ENCODE assay signal across 8 cellular contexts in the genomic region with DNA sequence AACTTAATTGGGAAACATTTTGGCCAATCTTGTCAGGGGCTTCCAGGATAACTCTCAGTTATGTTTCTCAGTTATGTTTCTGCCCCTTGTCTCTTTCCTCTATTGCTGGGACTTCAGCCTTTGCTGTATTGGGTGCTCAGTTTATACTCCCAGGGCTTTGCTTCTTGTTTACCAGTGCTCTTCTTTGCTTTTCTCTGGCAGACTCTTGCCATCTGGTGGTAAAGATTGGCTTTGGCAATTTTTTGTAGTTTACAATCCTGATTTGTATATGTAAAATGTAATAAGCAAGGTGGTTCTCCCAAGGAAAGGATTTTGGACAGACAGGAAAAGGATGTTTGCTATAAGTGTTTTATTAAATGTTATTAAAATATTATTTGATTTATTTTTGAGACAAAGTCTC. TPM values are rescaled to one million over a fixed set of nuclear protein-coding genes. Genes with fewer than 3 reads are reported as not detected.
DNase-seq lines count a peak whose midpoint lies in the region; ATAC-seq and TF ChIP-seq lines count a peak whose summit lies in the region.

No MANE protein-coding gene starts in this region.

- H3K9me3 ChIP-seq in CD4-positive, CD25-positive, alpha-beta regulatory T cell (ENCODE audit: control insufficient read depth in 2 of 2, low read length in 2 of 2), result no peaks in the 10 kb centered on the region
- H3K9me3 ChIP-seq in H9 (ENCODE audit: control insufficient read depth, low read depth, low read length), result no peaks in the 10 kb centered on the region
- H3K9me3 ChIP-seq in mucosa of descending colon, result no peaks in the 10 kb centered on the region

- H3K56ac ChIP-seq in H9 (ENCODE audit: insufficient read length, low read depth, low read length), result no peak overlapping the region

- H2BK120ac ChIP-seq in H9 (ENCODE audit: low read depth, low read length, poor library complexity, severe bottlenecking), result no peak overlapping the region

- H3K4ac ChIP-seq in H9 (ENCODE audit: low read depth, low read length), result no peak overlapping the region

- no peak overlapping the region for H3K27ac ChIP-seq in CD4-positive, CD25-positive, alpha-beta regulatory T cell (ENCODE audit: insufficient read depth, low read length, poor library complexity, severe bottlenecking)
- no peak overlapping the region for H3K27ac ChIP-seq in H9 (ENCODE audit: insufficient read length, low read depth, low read length)

- no peak overlapping the region for H2BK20ac ChIP-seq in H9 (ENCODE audit: low read depth, low read length, poor library complexity, severe bottlenecking)

- H3K4me2 ChIP-seq in H9 (ENCODE audit: insufficient read depth, insufficient read length, low read length), result no peak overlapping the region

- H3K9me3 Mint-ChIP-seq in CD4-positive, CD25-positive, alpha-beta regulatory T cell, result no peaks in the 10 kb centered on the region
- no peaks in the 10 kb centered on the region; a peak in 1 of 5 replicates for H3K9me3 Mint-ChIP-seq in H9
- H3K9me3 Mint-ChIP-seq in chondrocyte (ENCODE audit: low read depth), result no peaks in the 10 kb centered on the region

- H3K27me3 Mint-ChIP-seq in CD4-positive, CD25-positive, alpha-beta regulatory T cell, result no peaks in the 10 kb centered on the region
- H3K27me3 Mint-ChIP-seq in H9 (ENCODE audit: low read depth), result no peaks in the 10 kb centered on the region
- no peaks in the 10 kb centered on the region for H3K27me3 Mint-ChIP-seq in chondrocyte (ENCODE audit: low read depth)

- no peak overlapping the region for H3K4me3 ChIP-seq in CD4-positive, CD25-positive, alpha-beta regulatory T cell (ENCODE audit: low read depth, low read length)
- H3K4me3 ChIP-seq in mucosa of descending colon, result no peak overlapping the region

- no peaks in the 10 kb centered on the region for H3K79me1 ChIP-seq in H9 (ENCODE audit: insufficient read depth, low read depth, low read length, poor library complexity, severe bottlenecking)

- no peak overlapping the region for H2BK15ac ChIP-seq in H9 (ENCODE audit: low read depth, low read length)

- H2BK12ac ChIP-seq in H9 (ENCODE audit: insufficient read length, low read depth, low read length), result no peak overlapping the region

- H3K18ac ChIP-seq in H9 (ENCODE audit: insufficient read length, low read depth, low read length), result no peak overlapping the region

- H3K4me3 Mint-ChIP-seq in CD4-positive, CD25-positive, alpha-beta regulatory T cell, result no peak overlapping the region
- no peak overlapping the region for H3K4me3 Mint-ChIP-seq in H9
- no peak overlapping the region for H3K4me3 Mint-ChIP-seq in chondrocyte (ENCODE audit: unreplicated experiment)

- no peak overlapping the region for H3T11ph ChIP-seq in H9 (ENCODE audit: low read length)

- no peak overlapping the region for H4K5ac ChIP-seq in H9 (ENCODE audit: insufficient read length, low read depth, low read length)

- no peak overlapping the region for H2AK5ac ChIP-seq in H9 (ENCODE audit: insufficient read length, low read length)

- no peak overlapping the region for H3K27ac Mint-ChIP-seq in CD4-positive, CD25-positive, alpha-beta regulatory T cell
- H3K27ac Mint-ChIP-seq in H9, result no peak overlapping the region; a peak in 1 of 7 replicates
- H3K27ac Mint-ChIP-seq in chondrocyte (ENCODE audit: unreplicated experiment), result no peak overlapping the region

- no peaks in the 10 kb centered on the region for H3K23me2 ChIP-seq in H9 (ENCODE audit: insufficient read length, low read depth, low read length, poor library complexity, severe bottlenecking)

- no peaks in the 10 kb centered on the region for H4K20me1 ChIP-seq in H9 (ENCODE audit: control insufficient read depth, insufficient read depth, insufficient read length)

- H4K91ac ChIP-seq in H9 (ENCODE audit: insufficient read length, low read depth, low read length), result no peak overlapping the region

- no peak overlapping the region for H3K9ac ChIP-seq in H9 (ENCODE audit: extremely low read depth, insufficient read length, low read length)

- TF ChIP-seq CTCF in H9 (conservative IDR thresholded peaks at IDR 0.05) (peak; percentile 69), chondrocyte (IDR thresholded peaks at IDR 0.05) (peak; percentile 82), mucosa of descending colon (IDR thresholded peaks at IDR 0.05) (no peak)

- intact Hi-C loops in mucosa of descending colon (cut with DNase I, micrococcal nuclease), result loop anchor here in 1 of 2 donors (10.0 kb wide), 1 partner anchor 150 kb away; no protein-coding TSS in a partner anchor

- no peak overlapping the region for H3K23ac ChIP-seq in H9 (ENCODE audit: insufficient read length, low read depth, low read length)

- no peak overlapping the region for H4K8ac ChIP-seq in H9 (replicated peaks; ENCODE audit: insufficient read length, low read depth, low read length)

- no peak overlapping the region for H2BK5ac ChIP-seq in H9 (ENCODE audit: insufficient read length, low read length)

- peaks cover 4% of the 10 kb centered on the region for H3K36me3 ChIP-seq in CD4-positive, CD25-positive, alpha-beta regulatory T cell (ENCODE audit: control insufficient read depth, insufficient read depth, low read length)
- no peaks in the 10 kb centered on the region for H3K36me3 ChIP-seq in mucosa of descending colon (ENCODE audit: low read depth)

- DNase-seq in CD4-positive, CD25-positive, alpha-beta regulatory T cell, result peak in 2 of 3 donors; percentile 17 to 49
- DNase-seq in H9 (no peak), NCI-H748 treated with DMSO at 0.1 percent for 48 hours (lab: John Stamatoyannopoulos, UW) (peak; percentile 18), chondrocyte (ENCODE audit: low spot score) (no peak), mucosa of descending colon (peak in 1 of 3 donors; percentile 35)
- DNase-seq in activated naive CD4-positive, alpha-beta T cell treated with anti-CD3 and anti-CD28 coated beads, Interleukin-2, amount 50 U/mL, for 16 hours, result no peak

- no peak overlapping the region for H3K14ac ChIP-seq in H9 (ENCODE audit: insufficient read depth, low read length)

- no peak overlapping the region for H2AFZ ChIP-seq in H9 (ENCODE audit: low read length)

- no peaks in the 10 kb centered on the region for H3K79me2 ChIP-seq in H9 (ENCODE audit: insufficient read depth, low read length)

- H3K36me3 Mint-ChIP-seq in CD4-positive, CD25-positive, alpha-beta regulatory T cell, result peaks cover 31% of the 10 kb centered on the region
- peaks cover 6 to 29% (median 25%) of the 10 kb centered on the region in 3 experiments; a peak in 6 of 7 replicates for H3K36me3 Mint-ChIP-seq in H9 (ENCODE audit: insufficient read depth in 1 of 3, low read depth in 3 of 3)
- H3K36me3 Mint-ChIP-seq in chondrocyte (ENCODE audit: low read depth), result peaks cover 12% of the 10 kb centered on the region

- H3K4me1 ChIP-seq in CD4-positive, CD25-positive, alpha-beta regulatory T cell (ENCODE audit: control insufficient read depth, insufficient read depth, low read length, poor library complexity, severe bottlenecking), result no peaks in the 10 kb centered on the region
- H3K4me1 ChIP-seq in H9 (ENCODE audit: insufficient read depth, low read length) (no peaks in the 10 kb centered on the region), mucosa of descending colon (ENCODE audit: low read depth) (no peaks in the 10 kb centered on the region)

- no peak for ATAC-seq in CD4-positive, CD25-positive, alpha-beta regulatory T cell (ENCODE audit: low read depth in 2 of 2)
- ATAC-seq in mucosa of descending colon (peak; percentile 34), HG03442 (IDR thresholded peaks at IDR 0.05; ENCODE audit: unreplicated experiment) (no peak), HG03432 (IDR thresholded peaks at IDR 0.05; ENCODE audit: unreplicated experiment) (no peak)

- peaks cover 0 to 5% (median 1%) of the 10 kb centered on the region in 4 donors for H3K4me1 Mint-ChIP-seq in CD4-positive, CD25-positive, alpha-beta regulatory T cell
- H3K4me1 Mint-ChIP-seq in H9 (no peaks in the 10 kb centered on the region), chondrocyte (ENCODE audit: low read depth) (no peaks in the 10 kb centered on the region)

- no peaks in the 10 kb centered on the region for H3K27me3 ChIP-seq in CD4-positive, CD25-positive, alpha-beta regulatory T cell (ENCODE audit: control insufficient read depth, insufficient read depth, low read length)
- no peaks in the 10 kb centered on the region for H3K27me3 ChIP-seq in H9 (ENCODE audit: insufficient read depth, low read length)

RNA-seq across cellular contexts. Expression of gene FABP3, which starts 37.9 kb away (rescaled TPM):
- not detected for total RNA-seq in CD4-positive, CD25-positive, alpha-beta regulatory T cell
- polyA plus RNA-seq in CD4-positive, CD25-positive, alpha-beta regulatory T cell, result not detected
- 9.0 and 10.2 TPM in 2 replicates for total RNA-seq in H9 (2021)
- total RNA-seq in chondrocyte, result 51.8 to 83.8 TPM (median 81.4 TPM) in 3 replicates
- 1 to 10 TPM; 5.6 to 7.8 (median 7.1) TPM for total RNA-seq in mucosa of descending colon

RNA-seq across cellular contexts. Expression of gene ZCCHC17, which starts 38.2 kb away (rescaled TPM):
- 14.3 TPM for total RNA-seq in CD4-positive, CD25-positive, alpha-beta regulatory T cell
- polyA plus RNA-seq in CD4-positive, CD25-positive, alpha-beta regulatory T cell, result 10 to 100 TPM; 43.5 to 58.6 (median 48.4) TPM
- total RNA-seq in H9 (2021) (47.7 and 50.4 TPM in 2 replicates), chondrocyte (31.1 to 34.6 TPM (median 34.5 TPM) in 3 replicates), mucosa of descending colon (10 to 100 TPM; 16.0 to 20.5 (median 16.8) TPM)

RNA-seq across cellular contexts. Expression of gene SNRNP40, which starts 38.4 kb away (rescaled TPM):
- total RNA-seq in CD4-positive, CD25-positive, alpha-beta regulatory T cell, result 48.3 TPM
- 100 to 1,000 TPM; 102 to 128 (median 109) TPM for polyA plus RNA-seq in CD4-positive, CD25-positive, alpha-beta regulatory T cell
- 121 and 132 TPM in 2 replicates for total RNA-seq in H9 (2021)
- 32.3 to 39.0 TPM (median 34.3 TPM) in 3 replicates for total RNA-seq in chondrocyte
- total RNA-seq in mucosa of descending colon, result 10 to 100 TPM; 22.9 to 33.4 (median 29.5) TPM

Comparison
In these comparisons a context has a peak if more than half of its experiments do, and no peak if none do; other contexts are left out.
1. DNase-seq: peak in CD4-positive, CD25-positive, alpha-beta regulatory T cell (2 of 3) and NCI-H748 treated with DMSO at 0.1 percent for 48 hours (single experiment); none in H9 (single experiment), chondrocyte (single experiment) and activated naive CD4-positive, alpha-beta T cell treated with anti-CD3 and anti-CD28 coated beads, Interleukin-2, amount 50 U/mL, for 16 hours (single experiment).